Comparison of ENCODE assay signal across 8 cellular contexts in genomic region chr12:6620137-6620884, GRCh38. TPM values are rescaled to one million over a fixed set of nuclear protein-coding genes. Genes with fewer than 3 reads are reported as not detected.
DNase-seq lines count a peak whose midpoint lies in the region; ATAC-seq, FAIRE-seq and TF ChIP-seq lines count a peak whose summit lies in the region.

No MANE protein-coding gene starts in this region.

- H4K20me1 ChIP-seq in OCI-LY7 (ENCODE audit: insufficient read depth, low read length) (no peaks in the 10 kb centered on the region), K562 (replicated peaks; ENCODE audit: control insufficient read depth, insufficient read depth, low read length) (no peaks in the 10 kb centered on the region)

- H3K4me3 ChIP-seq in OCI-LY7 (ENCODE audit: low read depth, low read length, poor library complexity, severe bottlenecking) (no peak overlapping the region), K562 (no peak overlapping the region), kidney (ENCODE audit: low read length in 2 of 2) (no peak overlapping the region)

- H3K4me2 ChIP-seq in OCI-LY7 (ENCODE audit: low read length) = no peak overlapping the region
- H3K4me2 ChIP-seq in K562 (ENCODE audit: insufficient read depth, low read length) = no peak overlapping the region

- WGBS in K562 (ENCODE audit: insufficient coverage, low coverage, missing lambda C conversion rate) = 97% methylated on average over 25 of the region's 88 CpGs

- H3K79me2 ChIP-seq in OCI-LY7 (ENCODE audit: insufficient read depth, low read depth, low read length) = peaks cover 16% of the 10 kb centered on the region; the same call in 1 of the 2 replicates
- peaks cover 15% of the 10 kb centered on the region for H3K79me2 ChIP-seq in K562 (ENCODE audit: control insufficient read depth, insufficient read depth, low read length)

- BruUV-seq in OCI-LY7 (replicated peaks; lab: Mats Ljungman, UMichigan) (no TSS peak), K562 (replicated peaks; lab: Mats Ljungman, UMichigan) (no TSS peak)

- in situ Hi-C loops in K562 (cut with MboI) = no loop called here

- no peaks in the 10 kb centered on the region for H3K9me1 ChIP-seq in K562 (ENCODE audit: control insufficient read depth, insufficient read depth, low read length)

- TF ChIP-seq RAD21 in K562 (CRISPR knock-in tag; conservative IDR thresholded peaks at IDR 0.05 in 1 of 2, IDR thresholded peaks at IDR 0.05 in 1 of 2) = no peak

- H2AFZ ChIP-seq in OCI-LY7 (ENCODE audit: low read length) (no peak overlapping the region), K562 (ENCODE audit: low read depth, low read length) (no peak overlapping the region)

- H3K27ac ChIP-seq in OCI-LY7 (ENCODE audit: low read depth, low read length, poor library complexity, severe bottlenecking) (no peak overlapping the region), K562 (ENCODE audit: extremely low read depth, low read depth, low read length) (no peak overlapping the region), kidney (ENCODE audit: low read depth in 2 of 2, low read length in 2 of 2) (no peak overlapping the region)

- no peak for TF ChIP-seq POLR2A in K562 (conservative IDR thresholded peaks at IDR 0.05)

- peaks cover 22% of the 10 kb centered on the region for H3K4me1 ChIP-seq in OCI-LY7 (ENCODE audit: insufficient read depth, low read length, poor library complexity, severe bottlenecking)
- H3K4me1 ChIP-seq in K562 (replicated peaks in 1 of 2; ENCODE audit: control insufficient read depth in 2 of 2, insufficient read depth in 2 of 2, low read length in 2 of 2) = peaks cover 7 to 12% of the 10 kb centered on the region in 2 experiments; a peak in 4 of 5 replicates
- H3K4me1 ChIP-seq in kidney (ENCODE audit: control insufficient read depth in 1 of 2, insufficient read depth in 1 of 2, low read depth in 1 of 2, low read length in 2 of 2) = peaks cover 0 to 8% of the 10 kb centered on the region in 2 donors

- intact Hi-C loops in OCI-LY7 (cut with micrococcal nuclease; ENCODE audit: unreplicated experiment) (no loop called here), K562 (cut with micrococcal nuclease) (no loop called here), kidney (cut with DNase I) (no loop called here)

- ATAC-seq in K562 (no peak), HG02981 (IDR thresholded peaks at IDR 0.05; ENCODE audit: unreplicated experiment) (no peak)
- ATAC-seq in stimulated activated naive CD8-positive, alpha-beta T cell treated with anti-CD3 and anti-CD28 coated beads, Interleukin-15, Interleukin-2, amounts not matched to agents 100 U/mL and 50 U/mL, for 24 hours = peak; percentile 69

- DNase-seq in OCI-LY7 (ENCODE audit: low spot score) (no peak), K562 (ENCODE audit: extremely low read depth in 1 of 4, low spot score in 3 of 4) (no peak), kidney (peak; percentile 75), NCI-H345 (lab: John Stamatoyannopoulos, UW) (no peak), DMS153 treated with DMSO at 0.1 percent for 48 hours (lab: John Stamatoyannopoulos, UW; ENCODE audit: unreplicated experiment) (no peak), DMS 273 (lab: John Stamatoyannopoulos, UW; ENCODE audit: unreplicated experiment) (no peak)
- DNase-seq in stimulated activated naive CD8-positive, alpha-beta T cell treated with anti-CD3 and anti-CD28 coated beads, Interleukin-15, Interleukin-2, amounts not matched to agents 100 U/mL and 50 U/mL, for 24 hours = peak; percentile 70

- POLR2A ChIA-PET in OCI-LY7 (lab: Charles Lee) = interaction anchor here (1.4 kb wide), 1 partner anchor 10 kb away, joined by 6 read pairs; no protein-coding TSS in a partner anchor
- POLR2A ChIA-PET in K562 (lab: Yijun Ruan, JAX) = no interaction called here

- H3K36me3 ChIP-seq in OCI-LY7 (ENCODE audit: insufficient read depth, low read length) (peaks cover 48% of the 10 kb centered on the region), K562 (ENCODE audit: control insufficient read depth, insufficient read depth, low read length) (peaks cover 25% of the 10 kb centered on the region; the same call in 2 of the 3 replicates), kidney (ENCODE audit: control insufficient read depth in 1 of 2, insufficient read depth in 2 of 2, low read length in 2 of 2) (no peaks in the 10 kb centered on the region)

- H3K9me3 ChIP-seq in OCI-LY7 (ENCODE audit: low read length) (no peaks in the 10 kb centered on the region), K562 (replicated peaks; ENCODE audit: control insufficient read depth, insufficient read depth, low read depth, low read length) (no peaks in the 10 kb centered on the region), kidney (ENCODE audit: control insufficient read depth in 1 of 2, low read length in 2 of 2) (no peaks in the 10 kb centered on the region)

- H3K9ac ChIP-seq in K562 (ENCODE audit: insufficient read depth in 1 of 2, low read depth in 2 of 2, low read length in 2 of 2) (no peak overlapping the region; a peak in 1 of 4 replicates), kidney (ENCODE audit: low read length in 2 of 2) (peak overlapping the region in 1 of 2 donors; percentile 12)

- H3K9me2 ChIP-seq in OCI-LY7 (ENCODE audit: insufficient read depth, low read length) = no peaks in the 10 kb centered on the region

- FAIRE-seq in K562 (lab: Jason Lieb, UNC) (no peak), kidney (lab: Jason Lieb, UNC) (no peak)

- no peak for TF ChIP-seq EP300 in K562 (IDR thresholded peaks at IDR 0.05; ENCODE audit: low read length)

- TF ChIP-seq CTCF in OCI-LY7 (conservative IDR thresholded peaks at IDR 0.05; ENCODE audit: low read length) = 0 out of 2 replicates have a peak, but pooled peaks have one; percentile 23
- no peak for TF ChIP-seq CTCF in K562 (IDR thresholded peaks at IDR 0.05 in 2 of 3, conservative IDR thresholded peaks at IDR 0.05 in 1 of 3; ENCODE audit: insufficient read depth in 2 of 3, low read depth in 1 of 3, low read length in 3 of 3)
- peak; percentile 55 for TF ChIP-seq CTCF in kidney (IDR thresholded peaks at IDR 0.05; ENCODE audit: borderline replicate concordance, extremely low read depth, insufficient read depth)

- H3K27me3 ChIP-seq in K562 (ENCODE audit: control insufficient read depth in 2 of 2, insufficient read depth in 2 of 2, low read length in 2 of 2) = no peaks in the 10 kb centered on the region

- CTCF ChIA-PET in OCI-LY7 (lab: Charles Lee; ENCODE audit: unreplicated experiment) = interaction anchor here (0.6 kb wide), 1 partner anchor 69 kb away, joined by 3 read pairs; the partner anchor contains the start of gene ZNF384
- CTCF ChIA-PET in K562 (lab: Yijun Ruan, JAX; ENCODE audit: low intra/inter-chr PET ratio) = no interaction called here

RNA-seq across cellular contexts. Expression of gene CHD4, which starts 13.1 kb away (rescaled TPM):
- total RNA-seq in OCI-LY7 (2014; rRNA removed; shearing (Covaris generic)) = 287 and 319 TPM in 2 replicates
- 247 and 267 TPM in 2 replicates for total RNA-seq in OCI-LY7 (2022)
- 526 and 534 TPM in 2 replicates for total RNA-seq in K562 (2011; cell fraction: chromatin; rRNA removed; ENCODE audit: low replicate concordance)
- 244 and 272 TPM in 2 replicates for total RNA-seq in K562 (2011; cell fraction: nucleolus; rRNA removed)
- 296 and 379 TPM in 2 replicates for total RNA-seq in K562 (2011; cell fraction: nucleoplasm; rRNA removed)
- 392 and 404 TPM in 2 replicates for total RNA-seq in K562 (2014; rRNA removed)
- total RNA-seq in K562 (2014; rRNA removed; fragmentation: Illumina TruSeq; extraction: Trizol) = 231 and 265 TPM in 2 replicates
- total RNA-seq in K562 (2015; rRNA removed; fragmentation: Illumina TruSeq; extraction: Trizol) = 271 and 272 TPM in 2 replicates
- total RNA-seq in K562 (2021) = 353 and 384 TPM in 2 replicates
- 119 and 126 TPM in 2 replicates for polyA plus RNA-seq in K562 (2011; rRNA removed)
- 151 and 165 TPM in 2 replicates for polyA plus RNA-seq in K562 (2011; cell fraction: cytosol; rRNA removed)
- polyA plus RNA-seq in K562 (2011; cell fraction: nucleus; rRNA removed) = 184 and 336 TPM in 2 replicates
- 162 and 218 TPM in 2 replicates for polyA plus RNA-seq in K562 (2012)
- polyA plus RNA-seq in K562 (2014; fragmentation: Illumina TruSeq; extraction: Trizol) = 346 and 375 TPM in 2 replicates
- polyA plus RNA-seq in K562 (2014; fragmentation: Nextera tagmentation; extraction: Ambion mirVana) = 10 to 100 TPM; 82.1 to 90.3 TPM
- polyA plus RNA-seq in K562 (2014; rRNA removed) = 211 and 214 TPM in 2 replicates
- 272 and 274 TPM in 2 replicates for polyA minus RNA-seq in K562 (2011; rRNA and poly(A)+ RNA removed)
- 222 and 251 TPM in 2 replicates for polyA minus RNA-seq in K562 (2011; cell fraction: cytosol; rRNA and poly(A)+ RNA removed)
- polyA minus RNA-seq in K562 (2011; cell fraction: nucleus; rRNA and poly(A)+ RNA removed) = 81.5 and 99.4 TPM in 2 replicates
- 224 TPM for total RNA-seq in kidney
- 109 TPM for polyA plus RNA-seq in kidney (ENCODE audit: insufficient read depth, low read depth, low replicate concordance)

RNA-seq across cellular contexts. Expression of gene LPAR5, which starts 15.4 kb away (rescaled TPM):
- total RNA-seq in OCI-LY7 (2014; rRNA removed; shearing (Covaris generic)) = 7.7 and 14.4 TPM in 2 replicates
- total RNA-seq in OCI-LY7 (2022) (25.3 and 25.6 TPM in 2 replicates), K562 (2014; rRNA removed) (3.6 and 4.9 TPM in 2 replicates), K562 (2014; rRNA removed; fragmentation: Illumina TruSeq; extraction: Trizol) (3.0 and 3.5 TPM in 2 replicates), K562 (2015; rRNA removed; fragmentation: Illumina TruSeq; extraction: Trizol) (2.7 and 2.8 TPM in 2 replicates), K562 (2021) (9.2 and 11.7 TPM in 2 replicates), kidney (4.9 TPM)
- total RNA-seq in K562 (2011; cell fraction: chromatin; rRNA removed; ENCODE audit: low replicate concordance) = 14.4 and 32.5 TPM in 2 replicates
- total RNA-seq in K562 (2011; cell fraction: nucleolus; rRNA removed) = 19.1 and 26.3 TPM in 2 replicates
- 20.8 and 27.5 TPM in 2 replicates for total RNA-seq in K562 (2011; cell fraction: nucleoplasm; rRNA removed)
- polyA plus RNA-seq in K562 (2011; rRNA removed) (5.8 and 7.8 TPM in 2 replicates), K562 (2014; fragmentation: Illumina TruSeq; extraction: Trizol) (7.0 and 9.9 TPM in 2 replicates), K562 (2014; fragmentation: Nextera tagmentation; extraction: Ambion mirVana) (1 to 10 TPM; 1.3 to 2.3 TPM), K562 (2014; rRNA removed) (5.6 and 5.9 TPM in 2 replicates), kidney (ENCODE audit: insufficient read depth, low read depth, low replicate concordance) (0.97 TPM)
- polyA plus RNA-seq in K562 (2011; cell fraction: cytosol; rRNA removed) = 14.8 and 50.1 TPM in 2 replicates
- 5.8 and 13.2 TPM in 2 replicates for polyA plus RNA-seq in K562 (2011; cell fraction: nucleus; rRNA removed)
- 8.5 and 9.4 TPM in 2 replicates for polyA plus RNA-seq in K562 (2012)
- polyA minus RNA-seq in K562 (2011; rRNA and poly(A)+ RNA removed) = 4.6 and 7.8 TPM in 2 replicates
- polyA minus RNA-seq in K562 (2011; cell fraction: cytosol; rRNA and poly(A)+ RNA removed) = 11.7 and 16.4 TPM in 2 replicates
- polyA minus RNA-seq in K562 (2011; cell fraction: nucleus; rRNA and poly(A)+ RNA removed) = 3.6 and 4.7 TPM in 2 replicates

RNA-seq across cellular contexts. Expression of gene ACRBP, which starts 26.9 kb away (rescaled TPM):
- total RNA-seq in OCI-LY7 (2014; rRNA removed; shearing (Covaris generic)) = 3.6 and 4.4 TPM in 2 replicates
- total RNA-seq in OCI-LY7 (2022) = 9.3 and 9.4 TPM in 2 replicates
- total RNA-seq in K562 (2011; cell fraction: chromatin; rRNA removed; ENCODE audit: low replicate concordance) = 10.1 and 27.0 TPM in 2 replicates
- total RNA-seq in K562 (2011; cell fraction: nucleolus; rRNA removed) = 11.7 and 20.7 TPM in 2 replicates
- total RNA-seq in K562 (2011; cell fraction: nucleoplasm; rRNA removed) = 12.6 and 15.5 TPM in 2 replicates
- 5.3 and 10.5 TPM in 2 replicates for total RNA-seq in K562 (2014; rRNA removed)
- total RNA-seq in K562 (2014; rRNA removed; fragmentation: Illumina TruSeq; extraction: Trizol) = 5.5 and 7.9 TPM in 2 replicates
- total RNA-seq in K562 (2015; rRNA removed; fragmentation: Illumina TruSeq; extraction: Trizol) = 3.1 and 3.5 TPM in 2 replicates
- total RNA-seq in K562 (2021) = 16.8 and 18.0 TPM in 2 replicates
- 13.2 and 28.6 TPM in 2 replicates for polyA plus RNA-seq in K562 (2011; rRNA removed)
- polyA plus RNA-seq in K562 (2011; cell fraction: cytosol; rRNA removed) = 12.3 and 15.6 TPM in 2 replicates
- 79.2 and 89.4 TPM in 2 replicates for polyA plus RNA-seq in K562 (2011; cell fraction: nucleus; rRNA removed)
- polyA plus RNA-seq in K562 (2012) = 13.4 and 22.7 TPM in 2 replicates
- 7.2 and 8.4 TPM in 2 replicates for polyA plus RNA-seq in K562 (2014; fragmentation: Illumina TruSeq; extraction: Trizol)
- polyA plus RNA-seq in K562 (2014; fragmentation: Nextera tagmentation; extraction: Ambion mirVana) = 10 to 100 TPM; 23.1 to 31.8 TPM
- polyA plus RNA-seq in K562 (2014; rRNA removed) = 4.4 and 6.7 TPM in 2 replicates
- 4.0 and 4.5 TPM in 2 replicates for polyA minus RNA-seq in K562 (2011; rRNA and poly(A)+ RNA removed)
- polyA minus RNA-seq in K562 (2011; cell fraction: cytosol; rRNA and poly(A)+ RNA removed) = 5.4 and 7.3 TPM in 2 replicates
- polyA minus RNA-seq in K562 (2011; cell fraction: nucleus; rRNA and poly(A)+ RNA removed) = 4.4 and 11.2 TPM in 2 replicates
- total RNA-seq in kidney = 3.4 TPM
- polyA plus RNA-seq in kidney (ENCODE audit: insufficient read depth, low read depth, low replicate concordance) = 2.1 TPM

RNA-seq across cellular contexts. Expression of gene ING4, which starts 42.6 kb away (rescaled TPM):
- total RNA-seq in OCI-LY7 (2014; rRNA removed; shearing (Covaris generic)) = 27.1 and 38.1 TPM in 2 replicates
- total RNA-seq in OCI-LY7 (2022) (30.8 and 37.0 TPM in 2 replicates), K562 (2014; rRNA removed) (12.8 and 15.7 TPM in 2 replicates), K562 (2014; rRNA removed; fragmentation: Illumina TruSeq; extraction: Trizol) (16.4 and 19.7 TPM in 2 replicates), K562 (2015; rRNA removed; fragmentation: Illumina TruSeq; extraction: Trizol) (11.0 and 11.6 TPM in 2 replicates), K562 (2021) (13.0 and 14.0 TPM in 2 replicates), kidney (42.6 TPM)
- total RNA-seq in K562 (2011; cell fraction: chromatin; rRNA removed; ENCODE audit: low replicate concordance) = 36.0 and 36.8 TPM in 2 replicates
- total RNA-seq in K562 (2011; cell fraction: nucleolus; rRNA removed) = 22.8 and 26.7 TPM in 2 replicates
- 20.7 and 22.2 TPM in 2 replicates for total RNA-seq in K562 (2011; cell fraction: nucleoplasm; rRNA removed)
- polyA plus RNA-seq in K562 (2011; rRNA removed) (30.2 and 32.1 TPM in 2 replicates), K562 (2014; fragmentation: Illumina TruSeq; extraction: Trizol) (27.3 and 28.4 TPM in 2 replicates), K562 (2014; fragmentation: Nextera tagmentation; extraction: Ambion mirVana) (1 to 10 TPM; 6.6 to 8.4 TPM), K562 (2014; rRNA removed) (23.8 and 23.9 TPM in 2 replicates), kidney (ENCODE audit: insufficient read depth, low read depth, low replicate concordance) (56.0 TPM)
- 16.1 and 24.2 TPM in 2 replicates for polyA plus RNA-seq in K562 (2011; cell fraction: cytosol; rRNA removed)
- 66.6 and 104 TPM in 2 replicates for polyA plus RNA-seq in K562 (2011; cell fraction: nucleus; rRNA removed)
- 18.1 and 28.0 TPM in 2 replicates for polyA plus RNA-seq in K562 (2012)
- polyA minus RNA-seq in K562 (2011; rRNA and poly(A)+ RNA removed) = 10.8 and 11.3 TPM in 2 replicates
- polyA minus RNA-seq in K562 (2011; cell fraction: cytosol; rRNA and poly(A)+ RNA removed) = 4.6 and 5.0 TPM in 2 replicates
- polyA minus RNA-seq in K562 (2011; cell fraction: nucleus; rRNA and poly(A)+ RNA removed) = 5.0 and 12.2 TPM in 2 replicates

RNA-seq across cellular contexts. Expression of gene NOP2, which starts 52.2 kb away (rescaled TPM):
- total RNA-seq in OCI-LY7 (2014; rRNA removed; shearing (Covaris generic)) = 87.9 and 116 TPM in 2 replicates
- total RNA-seq in OCI-LY7 (2022) (86.5 and 100 TPM in 2 replicates), K562 (2014; rRNA removed) (55.4 and 70.8 TPM in 2 replicates), K562 (2014; rRNA removed; fragmentation: Illumina TruSeq; extraction: Trizol) (53.2 and 54.4 TPM in 2 replicates), K562 (2015; rRNA removed; fragmentation: Illumina TruSeq; extraction: Trizol) (60.6 and 61.9 TPM in 2 replicates), K562 (2021) (77.2 and 77.6 TPM in 2 replicates), kidney (29.7 TPM)
- 199 and 304 TPM in 2 replicates for total RNA-seq in K562 (2011; cell fraction: chromatin; rRNA removed; ENCODE audit: low replicate concordance)
- 156 and 172 TPM in 2 replicates for total RNA-seq in K562 (2011; cell fraction: nucleolus; rRNA removed)
- total RNA-seq in K562 (2011; cell fraction: nucleoplasm; rRNA removed) = 135 and 147 TPM in 2 replicates
- polyA plus RNA-seq in K562 (2011; rRNA removed) (74.7 and 93.6 TPM in 2 replicates), K562 (2014; fragmentation: Illumina TruSeq; extraction: Trizol) (67.5 and 97.7 TPM in 2 replicates), K562 (2014; fragmentation: Nextera tagmentation; extraction: Ambion mirVana) (10 to 100 TPM; 19.0 to 37.2 TPM), K562 (2014; rRNA removed) (86.3 and 92.2 TPM in 2 replicates), kidney (ENCODE audit: insufficient read depth, low read depth, low replicate concordance) (12.2 TPM)
- polyA plus RNA-seq in K562 (2011; cell fraction: cytosol; rRNA removed) = 29.0 and 33.7 TPM in 2 replicates
- polyA plus RNA-seq in K562 (2011; cell fraction: nucleus; rRNA removed) = 248 and 319 TPM in 2 replicates
- polyA plus RNA-seq in K562 (2012) = 37.5 and 55.6 TPM in 2 replicates
- 32.7 and 42.8 TPM in 2 replicates for polyA minus RNA-seq in K562 (2011; rRNA and poly(A)+ RNA removed)
- 26.4 and 38.0 TPM in 2 replicates for polyA minus RNA-seq in K562 (2011; cell fraction: cytosol; rRNA and poly(A)+ RNA removed)
- polyA minus RNA-seq in K562 (2011; cell fraction: nucleus; rRNA and poly(A)+ RNA removed) = 40.7 and 56.9 TPM in 2 replicates

Comparison
In these comparisons a context has a peak if more than half of its experiments do, and no peak if none do; other contexts are left out.
1. DNase-seq: peak in kidney (single experiment) and stimulated activated naive CD8-positive, alpha-beta T cell treated with anti-CD3 and anti-CD28 coated beads, Interleukin-15, Interleukin-2, amounts not matched to agents 100 U/mL and 50 U/mL, for 24 hours (single experiment); none in OCI-LY7 (single experiment), K562 (0 of 4), NCI-H345 (single experiment), DMS153 treated with DMSO at 0.1 percent for 48 hours (single experiment) and DMS 273 (single experiment).
2. CTCF ChIP-seq: peak in OCI-LY7 (single experiment) and kidney (single experiment); none in K562 (0 of 3).